In genomic region chr12:63276537-63277365, GRCh38 we compare ENCODE assay signal across 8 cellular contexts.
A peak's percentile ranks its signal among the peaks of the same experiment; 100 is the strongest.
DNase-seq lines count a peak whose midpoint lies in the region; TF ChIP-seq lines count a peak whose summit lies in the region.

No MANE protein-coding gene starts in this region.

- no peaks in the 10 kb centered on the region for H3K36me3 ChIP-seq in thyroid gland

- H3K27ac ChIP-seq in thyroid gland: no peak overlapping the region

- H3K27me3 ChIP-seq in thyroid gland: no peaks in the 10 kb centered on the region

- H3K9me3 ChIP-seq in thyroid gland: no peaks in the 10 kb centered on the region

- DNase-seq in stimulated activated CD4-positive, alpha-beta T cell treated with anti-CD3 and anti-CD28 coated beads, Interleukin-15, amount 100 ng/mL, for 24 hours: peak; percentile 17
- no peak for DNase-seq in stimulated activated CD4-positive, alpha-beta T cell treated with anti-CD3 and anti-CD28 coated beads, Interleukin-4, amount 100 ng/mL, for 1 hour
- DNase-seq in H4 (ENCODE audit: low spot score): peak; percentile 26
- DNase-seq in LNCaP clone FGC (ENCODE audit: low read depth): peak; percentile 22
- peak; percentile 47 to 74 for DNase-seq in SHP77 (lab: John Stamatoyannopoulos, UW)
- DNase-seq in foreskin melanocyte: peak; percentile 37
- DNase-seq in thyroid gland: peak; percentile 61 to 69
- DNase-seq in ureter (ENCODE audit: low spot score): no peak

- WGBS in thyroid gland, 2 donors: 46 to 49% methylated on average over 4 of the region's 4 CpGs

- intact Hi-C loops in thyroid gland (cut with DNase I): no loop called here

- TF ChIP-seq POLR2A in thyroid gland (IDR thresholded peaks at IDR 0.05): no peak

- H3K4me3 ChIP-seq in LNCaP clone FGC (ENCODE audit: low read depth, low read length) (no peak overlapping the region), thyroid gland (replicated peaks in 1 of 3) (no peak overlapping the region)

- H3K4me1 ChIP-seq in thyroid gland: peaks cover 0 to 5% of the 10 kb centered on the region in 2 donors

- peak; percentile 93 for TF ChIP-seq CTCF in LNCaP clone FGC (IDR thresholded peaks at IDR 0.05; ENCODE audit: control insufficient read depth, extremely low read depth, insufficient read depth)
- TF ChIP-seq CTCF in thyroid gland (IDR thresholded peaks at IDR 0.05): peak; percentile 28 to 70 (median 62)

Comparison
In these comparisons a context has a peak if more than half of its experiments do, and no peak if none do; other contexts are left out.
1. DNase-seq: peak in stimulated activated CD4-positive, alpha-beta T cell treated with anti-CD3 and anti-CD28 coated beads, Interleukin-15, amount 100 ng/mL, for 24 hours (single experiment), H4 (single experiment), LNCaP clone FGC (single experiment), SHP77 (2 of 2), foreskin melanocyte (single experiment) and thyroid gland (2 of 2); none in stimulated activated CD4-positive, alpha-beta T cell treated with anti-CD3 and anti-CD28 coated beads, Interleukin-4, amount 100 ng/mL, for 1 hour (single experiment) and ureter (single experiment).